12 cellular contexts compared by ENCODE assay signal in genomic region chr16:31475949-31476304, GRCh38. TPM values are rescaled to one million over a fixed set of nuclear protein-coding genes. Genes with fewer than 3 reads are reported as not detected.
A peak's percentile ranks its signal among the peaks of the same experiment; 100 is the strongest.
DNase-seq lines count a peak whose midpoint lies in the region; ATAC-seq and TF ChIP-seq lines count a peak whose summit lies in the region.
"Had no signal": no experiment of that assay in that cellular context is flagged by ENCODE, and none has a peak within 500 bp of the region (broad histone marks: within the 10 kb centered on the region; RNA-seq: fewer than 3 reads in every experiment).

No MANE protein-coding gene starts in this region.

- H3K27ac Mint-ChIP-seq in Calu3 (ENCODE audit: unreplicated experiment), result no peak overlapping the region

- DNase-seq in Calu3, result no peak
- no peak for DNase-seq in NT2/D1 (ENCODE audit: low read depth, low spot score)
- no peak for DNase-seq in esophagus squamous epithelium (lab: John Stamatoyannopoulos, UW)
- no peak for DNase-seq in ureter (ENCODE audit: low spot score)
- DNase-seq in caudate nucleus (lab: John Stamatoyannopoulos, UW), result no peak
- DNase-seq: kidney glomerular epithelial cell, NCI-H1436 had no signal

- ATAC-seq in HG02870 (IDR thresholded peaks at IDR 0.05; ENCODE audit: unreplicated experiment) (no peak), GM18519 (IDR thresholded peaks at IDR 0.05; ENCODE audit: low FRiP score, unreplicated experiment) (no peak)

- peaks cover 31% of the 10 kb centered on the region for H3K4me1 Mint-ChIP-seq in Calu3 (ENCODE audit: low read depth, unreplicated experiment)

- TF ChIP-seq POLR2A in esophagus squamous epithelium (IDR thresholded peaks at IDR 0.05), result no peak

- no peaks in the 10 kb centered on the region for H3K27me3 Mint-ChIP-seq in Calu3 (ENCODE audit: unreplicated experiment)

- peaks cover 43% of the 10 kb centered on the region for H3K36me3 Mint-ChIP-seq in Calu3 (ENCODE audit: insufficient read depth, unreplicated experiment)

- peak overlapping the region; percentile 63 to 80 (median 69) for H3K27ac ChIP-seq in esophagus squamous epithelium
- H3K27ac ChIP-seq in neutrophil, result no peak overlapping the region
- H3K27ac ChIP-seq in caudate nucleus (ENCODE audit: low read depth, low read length), result no peak overlapping the region
- H3K27ac ChIP-seq: epithelial cell of prostate had no signal

- 57 to 70% methylated on average over 17 to 20 of the region's 26 CpGs for WGBS in esophagus squamous epithelium, 2 donors

- H3K27me3 ChIP-seq in NT2/D1 (ENCODE audit: insufficient read depth, insufficient read length) (peaks cover 54% of the 10 kb centered on the region), esophagus squamous epithelium (peaks cover 0 to 7% (median 0%) of the 10 kb centered on the region in 4 donors), neutrophil (peaks cover 78% of the 10 kb centered on the region)

- BruUV-seq in Calu3 (replicated peaks; lab: Mats Ljungman, UMichigan), result no TSS peak

- CTCF ChIA-PET in Calu3 (lab: Charles Lee), result no interaction called here

- intact Hi-C loops in Calu3 (cut with micrococcal nuclease; ENCODE audit: unreplicated experiment), result loop anchor here (2.0 kb wide), 1 partner anchor 15 kb away; no protein-coding TSS in a partner anchor
- intact Hi-C loops in esophagus squamous epithelium (cut with DNase I), result no loop called here

- H3K9me3 ChIP-seq in NT2/D1 (ENCODE audit: insufficient read depth, low read length) (no peaks in the 10 kb centered on the region; the same call in 1 of the 2 replicates), esophagus squamous epithelium (no peaks in the 10 kb centered on the region), neutrophil (no peaks in the 10 kb centered on the region)
- H3K9me3 ChIP-seq: HAP-1 had no signal

- H3K4me3 ChIP-seq in NT2/D1 (ENCODE audit: insufficient read length, low read depth) (peak overlapping the region; percentile 65), esophagus squamous epithelium (peak overlapping the region; percentile 35 to 64 (median 48)), neutrophil (ENCODE audit: low read depth in 1 of 2, low read length in 1 of 2) (peak overlapping the region; percentile 78 to 91)
- H3K4me3 ChIP-seq: HAP-1 had no signal

- no peaks in the 10 kb centered on the region for H3K9me3 Mint-ChIP-seq in Calu3 (ENCODE audit: low read depth, unreplicated experiment)

- TF ChIP-seq CTCF in Calu3 (IDR thresholded peaks at IDR 0.05; ENCODE audit: unreplicated experiment) (no peak), esophagus squamous epithelium (IDR thresholded peaks at IDR 0.05) (no peak), neutrophil (IDR thresholded peaks at IDR 0.05) (no peak)

- H3K36me3 ChIP-seq in NT2/D1 (ENCODE audit: insufficient read depth, insufficient read length, low read length) (peaks cover 48% of the 10 kb centered on the region), esophagus squamous epithelium (peaks cover 0 to 48% (median 10%) of the 10 kb centered on the region in 3 donors), neutrophil (no peaks in the 10 kb centered on the region)
- H3K36me3 ChIP-seq: HAP-1 had no signal

- H3K9ac ChIP-seq in NT2/D1 (ENCODE audit: insufficient read length, low read depth), result peak overlapping the region; percentile 79

- H3K4me1 ChIP-seq in NT2/D1 (ENCODE audit: insufficient read depth, insufficient read length), result peaks cover 19% of the 10 kb centered on the region
- H3K4me1 ChIP-seq in esophagus squamous epithelium, result peaks cover 29 to 79% (median 29%) of the 10 kb centered on the region in 3 donors
- peaks cover 22 to 36% of the 10 kb centered on the region in 2 experiments for H3K4me1 ChIP-seq in neutrophil (ENCODE audit: control insufficient read depth in 1 of 2, insufficient read depth in 1 of 2, low read depth in 1 of 2, low read length in 1 of 2)

- peak overlapping the region; percentile 67 for H3K4me3 Mint-ChIP-seq in Calu3 (ENCODE audit: low read depth, unreplicated experiment)

RNA-seq across cellular contexts. Expression of gene TGFB1I1, which starts 4.0 kb away (rescaled TPM):
- 14.5 and 18.7 TPM in 2 replicates for total RNA-seq in Calu3 (2022)
- total RNA-seq in esophagus squamous epithelium, result 10 to 100 TPM in 2 of 4 donors, 1 to 10 TPM in 2; 7.5 to 70.6 (median 11.1) TPM
- 97.0 TPM for total RNA-seq in ureter

RNA-seq across cellular contexts. Expression of gene SLC5A2, which starts 7.0 kb away (rescaled TPM):
- total RNA-seq in Calu3 (2022) (0.54 and 1.6 TPM in 2 replicates), esophagus squamous epithelium (not detected), ureter (not detected)

RNA-seq across cellular contexts. Expression of gene ARMC5, which starts 16.6 kb away (rescaled TPM):
- total RNA-seq in Calu3 (2022), result 13.2 and 13.6 TPM in 2 replicates
- total RNA-seq in esophagus squamous epithelium, result 10 to 100 TPM in 1 of 4 donors, 1 to 10 TPM in 3; 5.9 to 14.8 (median 9.7) TPM
- 9.7 TPM for total RNA-seq in ureter

RNA-seq across cellular contexts. Expression of gene RUSF1, which starts 32.3 kb away (rescaled TPM):
- total RNA-seq in Calu3 (2022), result 96.0 and 105 TPM in 2 replicates
- total RNA-seq in esophagus squamous epithelium, result 10 to 100 TPM; 33.7 to 52.3 (median 39.1) TPM
- 85.6 TPM for total RNA-seq in ureter

RNA-seq across cellular contexts. Expression of gene ZNF843, which starts 33.3 kb away (rescaled TPM):
- total RNA-seq in Calu3 (2022) (0.17 TPM in 1 of 2 replicates, not detected in the other), esophagus squamous epithelium (1 to 10 TPM in 1 of 4 donors, under 1 TPM in 3; 0.31 to 1.2 (median 0.95) TPM), ureter (1.0 TPM)

Comparison
In these comparisons a context has a peak if more than half of its experiments do, and no peak if none do; other contexts are left out.
1. H3K27ac ChIP-seq: peak in esophagus squamous epithelium (4 of 4); none in neutrophil (single experiment) and caudate nucleus (single experiment).
2. Peak in every context shown above with its lines, with median percentiles within 50 percentile points of each other: H3K4me3 ChIP-seq.